ENCODE assay signal across 8 cellular contexts in genomic region chr3:125357032-125357658, GRCh38. TPM values are rescaled to one million over a fixed set of nuclear protein-coding genes. Genes with fewer than 3 reads are reported as not detected.
DNase-seq lines count a peak whose midpoint lies in the region; ATAC-seq and TF ChIP-seq lines count a peak whose summit lies in the region.

No MANE protein-coding gene starts in this region.

- H3K79me2 ChIP-seq in parathyroid adenoma: peaks cover 53% of the 10 kb centered on the region

- H3K4me1 ChIP-seq in parathyroid adenoma (no peaks in the 10 kb centered on the region), uterus (peaks cover 0 to 4% of the 10 kb centered on the region in 2 donors)

- no peak for TF ChIP-seq POLR2A in uterus (IDR thresholded peaks at IDR 0.05)

- intact Hi-C loops in activated T-helper 2 cell treated with anti-CD3 and anti-CD28 coated beads, Interferon-gamma antibody, Interleukin-2, Interleukin-4, amounts not matched to agents 10 μg/mL and 5 μg/mL and 100 μg/mL, durations not matched to agents 14 hours and 24 hours and 36 hours (cut with micrococcal nuclease): loop anchor here (2.0 to 5.0 kb wide), 2 partner anchors 18 to 45 kb away; partner anchors contain the start of gene ZNF148
- intact Hi-C loops in uterus (cut with DNase I; ENCODE audit: low total_unique reads): no loop called here

- H3K27me3 ChIP-seq in parathyroid adenoma (ENCODE audit: control insufficient read depth, insufficient read depth, low read length) (no peaks in the 10 kb centered on the region), uterus (no peaks in the 10 kb centered on the region)

- no peaks in the 10 kb centered on the region for H3K9me3 Mint-ChIP-seq in activated T-helper 2 cell treated with anti-CD3 and anti-CD28 coated beads, Interferon-gamma antibody, Interleukin-2, Interleukin-4, amounts not matched to agents 10 μg/mL and 5 μg/mL and 100 μg/mL, durations not matched to agents 14 hours and 24 hours and 36 hours

- peak overlapping the region; percentile 27 for H3K4me3 ChIP-seq in parathyroid adenoma (ENCODE audit: low read depth, low read length)
- peak overlapping the region; percentile 50 to 51 for H3K4me3 ChIP-seq in uterus

- peaks cover 8% of the 10 kb centered on the region for H3K36me3 Mint-ChIP-seq in activated T-helper 2 cell treated with anti-CD3 and anti-CD28 coated beads, Interferon-gamma antibody, Interleukin-2, Interleukin-4, amounts not matched to agents 10 μg/mL and 5 μg/mL and 100 μg/mL, durations not matched to agents 14 hours and 24 hours and 36 hours (ENCODE audit: low read depth)

- H3K27ac Mint-ChIP-seq in activated T-helper 2 cell treated with anti-CD3 and anti-CD28 coated beads, Interferon-gamma antibody, Interleukin-2, Interleukin-4, amounts not matched to agents 10 μg/mL and 5 μg/mL and 100 μg/mL, durations not matched to agents 14 hours and 24 hours and 36 hours: peak overlapping the region; percentile 66

- no peak overlapping the region for H3K27ac ChIP-seq in parathyroid adenoma
- H3K27ac ChIP-seq in uterus: peak overlapping the region; percentile 55 to 68

- peak overlapping the region; percentile 78 for H3K4me3 Mint-ChIP-seq in activated T-helper 2 cell treated with anti-CD3 and anti-CD28 coated beads, Interferon-gamma antibody, Interleukin-2, Interleukin-4, amounts not matched to agents 10 μg/mL and 5 μg/mL and 100 μg/mL, durations not matched to agents 14 hours and 24 hours and 36 hours (ENCODE audit: low read depth)

- peak overlapping the region; percentile 0 for H3K4me2 ChIP-seq in parathyroid adenoma (ENCODE audit: low read length)

- DNase-seq in COR-L47 (lab: John Stamatoyannopoulos, UW): peak; percentile 15
- peak; percentile 50 for DNase-seq in NCI-H748 (lab: John Stamatoyannopoulos, UW; ENCODE audit: unreplicated experiment)
- peak; percentile 36 for DNase-seq in activated T-helper 2 cell treated with anti-CD3 and anti-CD28 coated beads, Interferon-gamma antibody, Interleukin-2, Interleukin-4, amounts not matched to agents 10 μg/mL and 5 μg/mL and 100 μg/mL, durations not matched to agents 14 hours and 24 hours and 36 hours (ENCODE audit: low spot score)
- DNase-seq in globus pallidus (ENCODE audit: low spot score): peak; percentile 58
- peak in 1 of 2 donors; percentile 22 for DNase-seq in uterus
- no peak for DNase-seq in mesenteric fat pad (ENCODE audit: low spot score)

- no peaks in the 10 kb centered on the region for H3K27me3 Mint-ChIP-seq in activated T-helper 2 cell treated with anti-CD3 and anti-CD28 coated beads, Interferon-gamma antibody, Interleukin-2, Interleukin-4, amounts not matched to agents 10 μg/mL and 5 μg/mL and 100 μg/mL, durations not matched to agents 14 hours and 24 hours and 36 hours (ENCODE audit: low read depth)

- H3K36me3 ChIP-seq in parathyroid adenoma (ENCODE audit: control insufficient read depth, insufficient read depth, low read length) (no peaks in the 10 kb centered on the region), uterus (no peaks in the 10 kb centered on the region)

- H3K9ac ChIP-seq in parathyroid adenoma: no peak overlapping the region

- TF ChIP-seq CTCF in parathyroid adenoma (IDR thresholded peaks at IDR 0.05) (no peak), uterus (IDR thresholded peaks at IDR 0.05) (no peak)

- ATAC-seq in GM21576 (IDR thresholded peaks at IDR 0.05; ENCODE audit: unreplicated experiment): peak; percentile 61

- peak overlapping the region; percentile 40 for H2AFZ ChIP-seq in parathyroid adenoma

- H3K9me3 ChIP-seq in parathyroid adenoma (ENCODE audit: control insufficient read depth, low read length): no peaks in the 10 kb centered on the region
- H3K9me3 ChIP-seq in uterus: no peaks in the 10 kb centered on the region

- H3K4me1 Mint-ChIP-seq in activated T-helper 2 cell treated with anti-CD3 and anti-CD28 coated beads, Interferon-gamma antibody, Interleukin-2, Interleukin-4, amounts not matched to agents 10 μg/mL and 5 μg/mL and 100 μg/mL, durations not matched to agents 14 hours and 24 hours and 36 hours (ENCODE audit: low read depth): peaks cover 43% of the 10 kb centered on the region

RNA-seq across cellular contexts. Expression of gene ZNF148, which starts 18.0 kb away (rescaled TPM):
- total RNA-seq in activated T-helper 2 cell treated with anti-CD3 and anti-CD28 coated beads, Interferon-gamma antibody, Interleukin-2, Interleukin-4, amounts not matched to agents 10 μg/mL and 5 μg/mL and 100 μg/mL, durations not matched to agents 14 hours and 24 hours and 36 hours: 33.2 and 37.0 TPM in 2 replicates
- total RNA-seq in uterus (10 to 100 TPM; 21.2 to 93.1 (median 53.0) TPM), mesenteric fat pad (33.1 TPM)
